ENCODE assay signal across 14 cellular contexts in the genomic region with DNA sequence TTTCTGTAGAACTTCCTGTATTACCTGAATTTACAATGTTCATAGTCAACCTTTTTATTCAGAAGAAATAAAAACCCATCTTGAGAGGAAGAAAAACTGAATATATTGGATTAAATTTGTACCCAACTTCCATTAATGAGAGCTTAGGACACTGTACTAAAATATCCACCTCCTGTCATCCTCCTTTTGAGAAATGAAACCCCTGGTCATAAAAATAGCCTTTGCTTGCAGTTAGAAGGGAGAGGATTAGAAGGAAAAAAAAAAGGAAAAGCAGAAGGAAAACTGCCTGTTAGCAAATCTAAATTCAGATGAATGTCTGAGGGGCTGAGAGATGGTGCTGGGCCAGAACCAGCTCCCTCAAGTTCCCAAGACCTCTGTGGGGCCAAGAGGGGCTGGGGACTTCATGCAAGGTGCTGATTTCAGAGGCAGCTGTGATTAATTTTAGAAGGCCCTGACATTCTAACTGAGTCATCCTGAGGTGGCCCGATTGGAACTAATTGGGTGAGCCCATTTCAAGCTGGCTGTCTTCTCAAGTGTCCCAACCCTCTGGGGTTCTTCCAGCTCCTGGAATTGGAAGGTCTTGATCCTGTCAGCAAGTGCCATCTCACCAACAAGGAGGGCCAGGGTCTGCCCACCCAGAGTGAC. TPM values are rescaled to one million over a fixed set of nuclear protein-coding genes. Genes with fewer than 3 reads are reported as not detected.
DNase-seq lines count a peak whose midpoint lies in the region; ATAC-seq and TF ChIP-seq lines count a peak whose summit lies in the region.
"Had no signal": no experiment of that assay in that cellular context is flagged by ENCODE, and none has a peak within 500 bp of the region (broad histone marks: within the 10 kb centered on the region; RNA-seq: fewer than 3 reads in every experiment).

No MANE protein-coding gene starts in this region.

- H3K4me3 ChIP-seq in right atrium auricular region = no peak overlapping the region
- H3K4me3 ChIP-seq in left ventricle myocardium inferior = no peak overlapping the region

- intact Hi-C loops in left ventricle myocardium inferior (cut with micrococcal nuclease) = no loop called here

- POLR2A ChIA-PET in activated CD4-positive, alpha-beta memory T cell treated with anti-CD3 and anti-CD28 coated beads, Interleukin-2, amount 10 ng/mL, durations not matched to agents 7 days and 5 days (lab: Charles Lee) = no interaction called here

- TF ChIP-seq CTCF in right atrium auricular region (IDR thresholded peaks at IDR 0.05) = no peak
- TF ChIP-seq CTCF in left ventricle myocardium inferior (IDR thresholded peaks at IDR 0.05; ENCODE audit: borderline replicate concordance) = no peak

- H3K36me3 ChIP-seq in right atrium auricular region (no peaks in the 10 kb centered on the region), left ventricle myocardium inferior (no peaks in the 10 kb centered on the region)

- ATAC-seq in GM18870 (IDR thresholded peaks at IDR 0.05; ENCODE audit: unreplicated experiment) (no peak), GM18502 (IDR thresholded peaks at IDR 0.05; ENCODE audit: poor library complexity, unreplicated experiment) (no peak)
- ATAC-seq: stimulated activated naive CD8-positive, alpha-beta T cell treated with anti-CD3 and anti-CD28 coated beads, Interleukin-15, Interleukin-2, amounts not matched to agents 100 U/mL and 50 U/mL, for 24 hours had no signal

- H3K27me3 Mint-ChIP-seq in activated CD4-positive, alpha-beta memory T cell treated with anti-CD3 and anti-CD28 coated beads, Interleukin-2, amount 10 ng/mL, durations not matched to agents 7 days and 5 days = peaks cover 11% of the 10 kb centered on the region
- H3K27me3 Mint-ChIP-seq: activated naive CD8-positive, alpha-beta T cell treated with anti-CD3 and anti-CD28 coated beads for 36 hours had no signal

- no peak overlapping the region for H3K4me3 Mint-ChIP-seq in activated CD4-positive, alpha-beta memory T cell treated with anti-CD3 and anti-CD28 coated beads, Interleukin-2, amount 10 ng/mL, durations not matched to agents 7 days and 5 days
- H3K4me3 Mint-ChIP-seq: activated naive CD8-positive, alpha-beta T cell treated with anti-CD3 and anti-CD28 coated beads for 36 hours; immature natural killer cell had no signal

- CTCF ChIA-PET in activated CD4-positive, alpha-beta memory T cell treated with anti-CD3 and anti-CD28 coated beads, Interleukin-2, amount 10 ng/mL, durations not matched to agents 7 days and 5 days (lab: Charles Lee) = no interaction called here

- H3K4me1 Mint-ChIP-seq in activated CD4-positive, alpha-beta memory T cell treated with anti-CD3 and anti-CD28 coated beads, Interleukin-2, amount 10 ng/mL, durations not matched to agents 7 days and 5 days = no peaks in the 10 kb centered on the region
- H3K4me1 Mint-ChIP-seq: activated naive CD8-positive, alpha-beta T cell treated with anti-CD3 and anti-CD28 coated beads for 36 hours; immature natural killer cell had no signal

- H3K27me3 ChIP-seq in right atrium auricular region = no peaks in the 10 kb centered on the region
- peaks cover 18% of the 10 kb centered on the region for H3K27me3 ChIP-seq in left ventricle myocardium inferior (ENCODE audit: low read depth)

- no peak overlapping the region for H3K27ac Mint-ChIP-seq in activated CD4-positive, alpha-beta memory T cell treated with anti-CD3 and anti-CD28 coated beads, Interleukin-2, amount 10 ng/mL, durations not matched to agents 7 days and 5 days
- H3K27ac Mint-ChIP-seq: activated naive CD8-positive, alpha-beta T cell treated with anti-CD3 and anti-CD28 coated beads for 36 hours; immature natural killer cell had no signal

- DNase-seq in right atrium auricular region (ENCODE audit: low spot score) (peak; percentile 54), left ventricle myocardium inferior (no peak), mesenteric fat pad (ENCODE audit: low spot score) (peak; percentile 57), NCI-H1436 treated with DMSO at 0.1 percent for 48 hours (lab: John Stamatoyannopoulos, UW) (no peak)
- no peak for DNase-seq in activated CD4-positive, alpha-beta memory T cell treated with anti-CD3 and anti-CD28 coated beads, Interleukin-2, amount 10 ng/mL, durations not matched to agents 7 days and 5 days
- DNase-seq: activated CD4-positive, alpha-beta T cell treated with anti-CD3 and anti-CD28 coated beads, Interleukin-2, amount 50 U/mL, for 4 hours; activated naive CD8-positive, alpha-beta T cell treated with anti-CD3 and anti-CD28 coated beads for 36 hours; DND-41; immature natural killer cell; NCI-H1694 treated with DMSO at 0.1 percent for 48 hours; stimulated activated naive CD8-positive, alpha-beta T cell treated with anti-CD3 and anti-CD28 coated beads, Interleukin-15, Interleukin-2, amounts not matched to agents 100 U/mL and 50 U/mL, for 24 hours had no signal

- H3K9me3 Mint-ChIP-seq in activated CD4-positive, alpha-beta memory T cell treated with anti-CD3 and anti-CD28 coated beads, Interleukin-2, amount 10 ng/mL, durations not matched to agents 7 days and 5 days = no peaks in the 10 kb centered on the region
- H3K9me3 Mint-ChIP-seq: activated naive CD8-positive, alpha-beta T cell treated with anti-CD3 and anti-CD28 coated beads for 36 hours; immature natural killer cell had no signal

- H3K27ac ChIP-seq in right atrium auricular region (no peak overlapping the region), left ventricle myocardium inferior (replicated peaks) (no peak overlapping the region), cingulate gyrus (ENCODE audit: low read depth, low read length) (peak overlapping the region; percentile 44)

- H3K4me1 ChIP-seq in right atrium auricular region (peaks cover 0 to 20% of the 10 kb centered on the region in 2 donors), left ventricle myocardium inferior (peaks cover 28% of the 10 kb centered on the region)

- H3K36me3 Mint-ChIP-seq in activated CD4-positive, alpha-beta memory T cell treated with anti-CD3 and anti-CD28 coated beads, Interleukin-2, amount 10 ng/mL, durations not matched to agents 7 days and 5 days (ENCODE audit: low read depth) = no peaks in the 10 kb centered on the region
- H3K36me3 Mint-ChIP-seq: activated naive CD8-positive, alpha-beta T cell treated with anti-CD3 and anti-CD28 coated beads for 36 hours; immature natural killer cell had no signal

- H3K9me3 ChIP-seq in right atrium auricular region (peaks cover 0 to 4% of the 10 kb centered on the region in 2 donors), left ventricle myocardium inferior (replicated peaks) (no peaks in the 10 kb centered on the region)

RNA-seq across cellular contexts. Expression of a gene that starts 38.4 kb away (rescaled TPM):
- total RNA-seq in right atrium auricular region = 10 to 100 TPM in 1 of 2 donors, 1 to 10 TPM in 1; 7.6 to 15.3 TPM
- 15.8 TPM for total RNA-seq in left ventricle myocardium inferior
- total RNA-seq in mesenteric fat pad = 87.0 TPM
- 100 to 1,000 TPM; 130 to 131 TPM for total RNA-seq in activated CD4-positive, alpha-beta memory T cell treated with anti-CD3 and anti-CD28 coated beads, Interleukin-2, amount 10 ng/mL, durations not matched to agents 7 days and 5 days

Comparison
In these comparisons a context has a peak if more than half of its experiments do, and no peak if none do; other contexts are left out.
1. DNase-seq: peak in right atrium auricular region (single experiment) and mesenteric fat pad (single experiment); none in left ventricle myocardium inferior (single experiment), NCI-H1436 treated with DMSO at 0.1 percent for 48 hours (single experiment) and activated CD4-positive, alpha-beta memory T cell treated with anti-CD3 and anti-CD28 coated beads, Interleukin-2, amount 10 ng/mL, durations not matched to agents 7 days and 5 days (single experiment).